Comparison of ENCODE assay signal across 18 cellular contexts in genomic region chr7:112214887-112215286, GRCh38. TPM values are rescaled to one million over a fixed set of nuclear protein-coding genes. Genes with fewer than 3 reads are reported as not detected.
DNase-seq lines count a peak whose midpoint lies in the region; ATAC-seq and TF ChIP-seq lines count a peak whose summit lies in the region.
"Had no signal": no experiment of that assay in that cellular context is flagged by ENCODE, and none has a peak within 500 bp of the region (broad histone marks: within the 10 kb centered on the region; RNA-seq: fewer than 3 reads in every experiment).

No MANE protein-coding gene starts in this region.

- H3K4me1 Mint-ChIP-seq in GM23338: peaks cover 66% of the 10 kb centered on the region

- no peaks in the 10 kb centered on the region for H3K9me3 Mint-ChIP-seq in GM23338
- H3K9me3 Mint-ChIP-seq: CD8-positive, alpha-beta T cell; H9; IgD-negative memory B cell had no signal

- WGBS in SK-N-SH (ENCODE audit: low lambda C conversion rate): 56% methylated on average over 2 of the region's 2 CpGs

- no peak for TF ChIP-seq EP300 in SK-N-SH (IDR thresholded peaks at IDR 0.05; ENCODE audit: borderline replicate concordance in 1 of 2, low read depth in 1 of 2, low read length in 1 of 2)

- H3K4me2 ChIP-seq in GM23338: peak overlapping the region; percentile 45; the same call in 1 of the 2 replicates
- no peak overlapping the region for H3K4me2 ChIP-seq in Loucy (ENCODE audit: low read depth, low read length, poor library complexity, severe bottlenecking)
- H3K4me2 ChIP-seq in SK-N-SH: no peak overlapping the region
- H3K4me2 ChIP-seq: BLaER1 treated with 17β-estradiol and CSF1 and Interleukin-3, amounts not matched to agents 10 nM and 100 nM had no signal

- no peak for TF ChIP-seq RAD21 in SK-N-SH (IDR thresholded peaks at IDR 0.05; ENCODE audit: low read length)

- H2AFZ ChIP-seq in GM23338: no peak overlapping the region
- no peak overlapping the region for H2AFZ ChIP-seq in Loucy (ENCODE audit: low read length)
- no peak overlapping the region for H2AFZ ChIP-seq in SK-N-SH (ENCODE audit: low read depth)

- peaks cover 98% of the 10 kb centered on the region for H3K79me2 ChIP-seq in GM23338 (replicated peaks; ENCODE audit: insufficient read depth)
- H3K79me2 ChIP-seq in Loucy (ENCODE audit: insufficient read depth, low read length): peaks cover 70% of the 10 kb centered on the region
- H3K79me2 ChIP-seq in SK-N-SH (ENCODE audit: insufficient read depth): peaks cover 66% of the 10 kb centered on the region

- ATAC-seq in GM23338 (no peak), GM18517 (IDR thresholded peaks at IDR 0.05; ENCODE audit: unreplicated experiment) (no peak)
- ATAC-seq: CD8-positive, alpha-beta T cell had no signal

- H3K36me3 ChIP-seq in GM23338 (ENCODE audit: insufficient read depth): no peaks in the 10 kb centered on the region
- H3K36me3 ChIP-seq in Loucy (ENCODE audit: insufficient read depth, low read length): no peaks in the 10 kb centered on the region
- no peaks in the 10 kb centered on the region for H3K36me3 ChIP-seq in SK-N-SH (replicated peaks in 1 of 2; ENCODE audit: control insufficient read depth in 1 of 2, insufficient read depth in 2 of 2, low read length in 1 of 2)

- TF ChIP-seq CTCF in GM23338 (conservative IDR thresholded peaks at IDR 0.05; ENCODE audit: low read depth in 2 of 2) (no peak), Loucy (conservative IDR thresholded peaks at IDR 0.05; ENCODE audit: low read length) (peak; percentile 32), SK-N-SH (IDR thresholded peaks at IDR 0.05) (peak; percentile 18), fibroblast of pulmonary artery (IDR thresholded peaks at IDR 0.05; ENCODE audit: low read length, missing control alignments) (peak; percentile 2)

- H3K4me1 ChIP-seq in GM23338 (ENCODE audit: insufficient read depth) (peaks cover 46% of the 10 kb centered on the region), Loucy (ENCODE audit: insufficient read depth, low read length, poor library complexity, severe bottlenecking) (peaks cover 28% of the 10 kb centered on the region), SK-N-SH (ENCODE audit: control insufficient read depth in 1 of 2, insufficient read depth in 2 of 2, low read depth in 1 of 2, low read length in 1 of 2) (peaks cover 0 to 5% of the 10 kb centered on the region in 2 experiments; a peak in 1 of 4 replicates)

- no peak overlapping the region for H3K27ac ChIP-seq in GM23338 (ENCODE audit: low read depth)
- H3K27ac ChIP-seq in SK-N-SH (ENCODE audit: low read depth in 2 of 2, low read length in 1 of 2): no peak overlapping the region
- H3K27ac ChIP-seq: BLaER1 treated with 17β-estradiol and CSF1 and Interleukin-3, amounts not matched to agents 10 nM and 100 nM had no signal

- no peaks in the 10 kb centered on the region for H3K36me3 Mint-ChIP-seq in GM23338 (ENCODE audit: low read depth)

- POLR2A ChIA-PET in SK-N-SH (lab: Yijun Ruan, JAX): interaction anchor here (1.0 to 1.1 kb wide), 2 partner anchors 8 to 158 kb away, joined by 3 read pairs; partner anchors contain the start of genes DOCK4 and ZNF277

- H3K27me3 Mint-ChIP-seq in GM23338 (ENCODE audit: insufficient read depth, low read depth, poor library complexity): peaks cover 5% of the 10 kb centered on the region
- H3K27me3 Mint-ChIP-seq: IgD-negative memory B cell had no signal

- DNase-seq in GM23338 (ENCODE audit: low spot score) (no peak), SK-N-SH (no peak), fibroblast of pulmonary artery (ENCODE audit: low read depth) (no peak)
- DNase-seq in activated naive CD4-positive, alpha-beta T cell (lab: John Stamatoyannopoulos, UW): no peak
- no peak for DNase-seq in effector CD4-positive, alpha-beta T cell
- DNase-seq: CD8-positive, alpha-beta T cell; DMS79 treated with DMSO at 0.1 percent for 48 hours; H9; Kasumi-1; NCI-H1105; NCI-H2081 treated with DMSO at 0.1 percent for 48 hours; NCI-H345; NCI-H524 treated with DMSO at 0.1 percent for 48 hours; SHP77 had no signal

- H3K9me3 ChIP-seq in Loucy (ENCODE audit: insufficient read depth, low read depth, low read length) (no peaks in the 10 kb centered on the region), SK-N-SH (no peaks in the 10 kb centered on the region)

- H3K9me2 ChIP-seq in GM23338 (ENCODE audit: insufficient read depth): no peaks in the 10 kb centered on the region
- no peaks in the 10 kb centered on the region for H3K9me2 ChIP-seq in Loucy (replicated peaks; ENCODE audit: low read depth, low read length)
- no peaks in the 10 kb centered on the region for H3K9me2 ChIP-seq in SK-N-SH

- H3K4me3 Mint-ChIP-seq in GM23338: no peak overlapping the region
- H3K4me3 Mint-ChIP-seq: CD8-positive, alpha-beta T cell; H9; IgD-negative memory B cell had no signal

- H3K9ac ChIP-seq in Loucy (ENCODE audit: low read depth, low read length, poor library complexity, severe bottlenecking) (no peak overlapping the region), SK-N-SH (no peak overlapping the region)
- H3K9ac ChIP-seq: BLaER1 treated with 17β-estradiol and CSF1 and Interleukin-3, amounts not matched to agents 10 nM and 100 nM had no signal

- no peak overlapping the region for H3K4me3 ChIP-seq in GM23338
- H3K4me3 ChIP-seq in Loucy (ENCODE audit: low read length, poor library complexity, severe bottlenecking): no peak overlapping the region
- H3K4me3 ChIP-seq in SK-N-SH (ENCODE audit: low read depth in 2 of 2, low read length in 1 of 2): no peak overlapping the region
- H3K4me3 ChIP-seq in fibroblast of pulmonary artery (replicated peaks; ENCODE audit: low read depth, low read length): no peak overlapping the region
- H3K4me3 ChIP-seq: BLaER1 treated with 17β-estradiol and CSF1 and Interleukin-3, amounts not matched to agents 10 nM and 100 nM had no signal

- H3F3A ChIP-seq in GM23338 (replicated peaks; ENCODE audit: low read depth) (no peaks in the 10 kb centered on the region), Loucy (ENCODE audit: low read depth) (no peaks in the 10 kb centered on the region), SK-N-SH (replicated peaks; ENCODE audit: insufficient read depth) (peaks cover 4% of the 10 kb centered on the region)

- CTCF ChIA-PET in SK-N-SH (lab: Yijun Ruan, JAX): interaction anchor here (0.7 to 1.3 kb wide), 4 partner anchors 8 to 462 kb away, joined by 3 to 6 read pairs (median 4); partner anchors contain the start of gene ZNF277

- no peaks in the 10 kb centered on the region for H3K27me3 ChIP-seq in GM23338 (ENCODE audit: insufficient read depth)
- no peaks in the 10 kb centered on the region for H3K27me3 ChIP-seq in Loucy (ENCODE audit: insufficient read depth, low read length, poor library complexity, severe bottlenecking)
- H3K27me3 ChIP-seq in SK-N-SH (ENCODE audit: insufficient read depth): no peaks in the 10 kb centered on the region
- H3K27me3 ChIP-seq: BLaER1 treated with 17β-estradiol and CSF1 and Interleukin-3, amounts not matched to agents 10 nM and 100 nM had no signal

- H4K20me1 ChIP-seq in GM23338 (replicated peaks; ENCODE audit: insufficient read depth): peaks cover 27% of the 10 kb centered on the region
- H4K20me1 ChIP-seq in Loucy (ENCODE audit: insufficient read depth, low read length, poor library complexity, severe bottlenecking): peaks cover 12% of the 10 kb centered on the region
- 0 out of 2 replicates have a peak, but pooled peaks cover 15% of the 10 kb centered on the region for H4K20me1 ChIP-seq in SK-N-SH (ENCODE audit: insufficient read depth)

- H3K27ac Mint-ChIP-seq in GM23338: no peak overlapping the region; the same call in 1 of the 2 replicates
- H3K27ac Mint-ChIP-seq: CD8-positive, alpha-beta T cell; IgD-negative memory B cell had no signal

TF ChIP-seq in GM23338, 12 proteins besides CTCF, POLR2A, EP300 and RAD21 (continues in another document):
- TF ChIP-seq EZH2phosphoT487 (IDR thresholded peaks at IDR 0.05; ENCODE audit: unreplicated experiment): no peak
- TF ChIP-seq NANOG (IDR thresholded peaks at IDR 0.05; ENCODE audit: borderline replicate concordance): no peak
- no peak for TF ChIP-seq ETS1 (IDR thresholded peaks at IDR 0.05)

TF ChIP-seq in SK-N-SH, 30 proteins besides CTCF, POLR2A, EP300 and RAD21 (continues in another document):
- TF ChIP-seq REST (IDR thresholded peaks at IDR 0.05; ENCODE audit: low read depth, low read length) (no peak), JUND (IDR thresholded peaks at IDR 0.05) (no peak), RFX5 (IDR thresholded peaks at IDR 0.05; ENCODE audit: low read length) (no peak), FOXJ3 (CRISPR knock-in tag; IDR thresholded peaks at IDR 0.05) (no peak)

RNA-seq across cellular contexts. Expression of gene ZNF277, which starts 8.4 kb away (rescaled TPM):
- total RNA-seq in GM23338 (2014; rRNA removed; shearing (Covaris generic)): 22.5 and 25.4 TPM in 2 replicates
- polyA plus RNA-seq in GM23338 (2016; fragmentation: Nextera tagmentation; extraction: Ambion mirVana): 28.9 and 30.0 TPM in 2 replicates
- 11.5 and 12.9 TPM in 2 replicates for polyA plus RNA-seq in SK-N-SH (2012; rRNA removed)
- polyA plus RNA-seq in SK-N-SH (2012; cell fraction: cytosol; rRNA removed): 19.4 and 23.0 TPM in 2 replicates
- polyA plus RNA-seq in SK-N-SH (2012; cell fraction: nucleus; rRNA removed): 3.1 and 7.6 TPM in 2 replicates

RNA-seq across cellular contexts. Expression of gene DOCK4, which starts 8.7 kb away (rescaled TPM):
- total RNA-seq in GM23338 (2014; rRNA removed; shearing (Covaris generic)): 33.8 and 38.8 TPM in 2 replicates
- polyA plus RNA-seq in GM23338 (2016; fragmentation: Nextera tagmentation; extraction: Ambion mirVana): 6.3 and 6.8 TPM in 2 replicates
- 8.5 and 8.9 TPM in 2 replicates for polyA plus RNA-seq in SK-N-SH (2012; rRNA removed)
- 9.0 and 9.5 TPM in 2 replicates for polyA plus RNA-seq in SK-N-SH (2012; cell fraction: cytosol; rRNA removed)
- 12.5 and 19.7 TPM in 2 replicates for polyA plus RNA-seq in SK-N-SH (2012; cell fraction: nucleus; rRNA removed)
- polyA plus RNA-seq: IgD-negative memory B cell had no signal

Comparison
In these comparisons a context has a peak if more than half of its experiments do, and no peak if none do; other contexts are left out.
1. CTCF ChIP-seq: peak in Loucy (single experiment), SK-N-SH (single experiment) and fibroblast of pulmonary artery (single experiment); none in GM23338 (0 of 2).